Comparison of ENCODE assay signal across 9 cellular contexts in the genomic region with DNA sequence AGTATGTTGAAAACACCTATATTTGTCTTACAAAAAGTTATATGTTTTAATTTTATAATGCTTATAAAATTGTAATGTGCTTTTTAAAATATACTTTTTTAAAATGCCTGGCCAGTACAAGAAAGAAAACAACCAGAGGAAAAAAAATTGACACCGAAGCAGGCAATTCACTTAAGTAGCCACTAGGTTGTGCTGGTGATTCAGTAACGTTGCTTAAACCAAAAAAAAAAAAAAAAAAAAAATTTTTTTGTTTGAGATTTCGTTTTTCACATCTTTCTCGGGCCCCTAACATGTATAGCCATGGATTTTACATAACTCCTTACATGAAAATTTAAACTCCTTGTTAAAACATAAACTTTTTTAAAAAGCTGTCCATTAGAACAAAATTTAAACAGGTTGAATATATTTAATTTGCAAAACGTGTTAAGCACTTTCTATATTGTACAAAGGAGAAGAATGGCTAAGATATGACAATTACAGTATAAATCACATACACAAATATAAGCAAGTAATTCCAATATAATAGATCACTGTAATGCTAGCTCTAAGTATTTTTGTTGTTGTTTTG. TPM values are rescaled to one million over a fixed set of nuclear protein-coding genes. Genes with fewer than 3 reads are reported as not detected.
DNase-seq lines count a peak whose midpoint lies in the region; ATAC-seq, FAIRE-seq and TF ChIP-seq lines count a peak whose summit lies in the region.
"Had no signal": no experiment of that assay in that cellular context is flagged by ENCODE, and none has a peak within 500 bp of the region (broad histone marks: within the 10 kb centered on the region; RNA-seq: fewer than 3 reads in every experiment).

No MANE protein-coding gene starts in this region.

- no peak overlapping the region for H3K9ac ChIP-seq in keratinocyte (ENCODE audit: control insufficient read depth, extremely low read depth, insufficient read depth, low read length)

- H3K9me3 ChIP-seq in adrenal gland (replicated peaks in 1 of 3) (no peaks in the 10 kb centered on the region), keratinocyte (ENCODE audit: control insufficient read depth, low read depth, low read length) (no peaks in the 10 kb centered on the region)

- ATAC-seq in HG02588 (IDR thresholded peaks at IDR 0.05; ENCODE audit: unreplicated experiment) (no peak), HG02870 (IDR thresholded peaks at IDR 0.05; ENCODE audit: unreplicated experiment) (no peak)

- H3K36me3 ChIP-seq in adrenal gland (replicated peaks in 1 of 2) (no peaks in the 10 kb centered on the region), keratinocyte (ENCODE audit: control insufficient read depth in 2 of 2, extremely low read depth in 1 of 2, insufficient read depth in 2 of 2, low read length in 2 of 2) (no peaks in the 10 kb centered on the region)

- FAIRE-seq in keratinocyte (lab: Jason Lieb, UNC), result no peak

- DNase-seq in NCI-H2196 (lab: John Stamatoyannopoulos, UW; ENCODE audit: unreplicated experiment) (peak; percentile 15), NCI-H2196 treated with DMSO at 0.1 percent for 48 hours (lab: John Stamatoyannopoulos, UW; ENCODE audit: unreplicated experiment) (no peak), NAMALWA (ENCODE audit: low spot score) (peak; percentile 59), adrenal gland (peak in 2 of 7 donors; percentile 1 to 21), keratinocyte (ENCODE audit: low read depth, low spot score) (no peak), NCI-H1048 (lab: John Stamatoyannopoulos, UW) (no peak)

- no peaks in the 10 kb centered on the region for H4K20me1 ChIP-seq in keratinocyte (ENCODE audit: control insufficient read depth, extremely low read depth, insufficient read depth, low read length)

- H3K4me1 ChIP-seq in adrenal gland (replicated peaks in 1 of 2), result no peaks in the 10 kb centered on the region
- H3K4me1 ChIP-seq in keratinocyte (ENCODE audit: control insufficient read depth, extremely low read depth, insufficient read depth, low read length), result no peaks in the 10 kb centered on the region

- dilution Hi-C loops in keratinocyte (cut with MboI; ENCODE audit: extremely low pct_ligation_motif_present, low sequenced_read_pairs), result no loop called here

- H2AFZ ChIP-seq in keratinocyte (ENCODE audit: control insufficient read depth, low read length), result no peak overlapping the region

- no peak overlapping the region for H3K4me3 ChIP-seq in adrenal gland
- H3K4me3 ChIP-seq in keratinocyte (ENCODE audit: control insufficient read depth in 2 of 3, extremely low read depth in 1 of 3, insufficient read depth in 2 of 3, low read depth in 1 of 3, low read length in 3 of 3), result no peak overlapping the region

- no peak overlapping the region for H3K4me2 ChIP-seq in keratinocyte (ENCODE audit: control insufficient read depth, extremely low read depth, insufficient read depth, low read depth, low read length)

- no peaks in the 10 kb centered on the region for H3K27me3 ChIP-seq in adrenal gland
- no peaks in the 10 kb centered on the region for H3K27me3 ChIP-seq in keratinocyte (ENCODE audit: control insufficient read depth, extremely low read depth, insufficient read depth, low read length)

- WGBS in adrenal gland, 4 donors, result 17 to 18% (median 17%) methylated on average over 5 of the region's 5 CpGs

- TF ChIP-seq CTCF in adrenal gland (IDR thresholded peaks at IDR 0.05) (peak; percentile 25 to 79 (median 51)), keratinocyte (optimal IDR thresholded peaks at IDR 0.05 in 1 of 3, IDR thresholded peaks at IDR 0.05 in 1 of 3, conservative IDR thresholded peaks at IDR 0.05 in 1 of 3; ENCODE audit: extremely low read depth in 1 of 3, insufficient read depth in 2 of 3, low read length in 3 of 3) (peak in 2 of 3 experiments; percentile 46 to 70)

- H3K27ac ChIP-seq in adrenal gland, result no peak overlapping the region
- no peak overlapping the region for H3K27ac ChIP-seq in keratinocyte (ENCODE audit: control insufficient read depth, insufficient read depth, low read length)

- intact Hi-C loops in adrenal gland (cut with DNase I), result loop anchor here in 1 of 2 donors (10.0 kb wide), 1 partner anchor 169 kb away; no protein-coding TSS in a partner anchor

- no peak for TF ChIP-seq POLR2A in adrenal gland (IDR thresholded peaks at IDR 0.05)

- H3K79me2 ChIP-seq in keratinocyte (ENCODE audit: control insufficient read depth, insufficient read depth, low read length), result no peaks in the 10 kb centered on the region

- H3K9me1 ChIP-seq in keratinocyte (ENCODE audit: control insufficient read depth, extremely low read depth, insufficient read depth, low read length), result no peaks in the 10 kb centered on the region

RNA-seq across cellular contexts. Expression of a gene that starts 9.2 kb away (rescaled TPM):
- not detected for total RNA-seq in adrenal gland
- polyA plus RNA-seq in adrenal gland, result not detected
- not detected in 3 replicates for polyA plus RNA-seq in keratinocyte
- not detected for polyA plus RNA-seq in keratinocyte (2011; ENCODE audit: low read depth)
- not detected in 2 replicates for polyA plus RNA-seq in keratinocyte (2011; cell fraction: cytosol; rRNA removed)
- polyA plus RNA-seq in keratinocyte (2011; cell fraction: nucleus; rRNA removed), result not detected in 2 replicates
- not detected in 2 replicates for polyA plus RNA-seq in keratinocyte (2012; ENCODE audit: low replicate concordance)
- not detected in 3 replicates for polyA minus RNA-seq in keratinocyte
- not detected for polyA minus RNA-seq in keratinocyte (2011; cell fraction: cytosol; rRNA and poly(A)+ RNA removed)
- not detected in 2 replicates for polyA minus RNA-seq in keratinocyte (2011; cell fraction: nucleus; rRNA and poly(A)+ RNA removed)
- total RNA-seq: CD4-positive, alpha-beta memory T cell had no signal
- polyA plus RNA-seq: CD4-positive, alpha-beta memory T cell had no signal

RNA-seq across cellular contexts. Expression of a gene that starts 16.6 kb away (rescaled TPM):
- not detected for total RNA-seq in adrenal gland
- not detected for polyA plus RNA-seq in adrenal gland
- polyA plus RNA-seq in keratinocyte, result not detected in 3 replicates
- polyA plus RNA-seq in keratinocyte (2011; ENCODE audit: low read depth), result not detected
- polyA plus RNA-seq in keratinocyte (2011; cell fraction: cytosol; rRNA removed), result not detected in 2 replicates
- not detected in 2 replicates for polyA plus RNA-seq in keratinocyte (2011; cell fraction: nucleus; rRNA removed)
- not detected in 2 replicates for polyA plus RNA-seq in keratinocyte (2012; ENCODE audit: low replicate concordance)
- not detected in 3 replicates for polyA minus RNA-seq in keratinocyte
- polyA minus RNA-seq in keratinocyte (2011; cell fraction: cytosol; rRNA and poly(A)+ RNA removed), result not detected
- not detected in 2 replicates for polyA minus RNA-seq in keratinocyte (2011; cell fraction: nucleus; rRNA and poly(A)+ RNA removed)
- total RNA-seq: CD4-positive, alpha-beta memory T cell had no signal
- polyA plus RNA-seq: CD4-positive, alpha-beta memory T cell had no signal

RNA-seq across cellular contexts. Expression of a gene that starts 30.1 kb away (rescaled TPM):
- total RNA-seq in adrenal gland, result not detected
- polyA plus RNA-seq in adrenal gland (not detected), keratinocyte (not detected in 3 replicates)
- not detected for polyA plus RNA-seq in keratinocyte (2011; ENCODE audit: low read depth)
- not detected in 2 replicates for polyA plus RNA-seq in keratinocyte (2011; cell fraction: cytosol; rRNA removed)
- polyA plus RNA-seq in keratinocyte (2011; cell fraction: nucleus; rRNA removed), result not detected in 2 replicates
- polyA plus RNA-seq in keratinocyte (2012; ENCODE audit: low replicate concordance), result not detected in 2 replicates
- not detected in 3 replicates for polyA minus RNA-seq in keratinocyte
- polyA minus RNA-seq in keratinocyte (2011; cell fraction: cytosol; rRNA and poly(A)+ RNA removed), result not detected
- not detected in 2 replicates for polyA minus RNA-seq in keratinocyte (2011; cell fraction: nucleus; rRNA and poly(A)+ RNA removed)
- total RNA-seq: CD4-positive, alpha-beta memory T cell had no signal
- polyA plus RNA-seq: CD4-positive, alpha-beta memory T cell had no signal

RNA-seq across cellular contexts. Expression of a gene that starts 31.1 kb away (rescaled TPM):
- total RNA-seq in adrenal gland, result not detected
- polyA plus RNA-seq in adrenal gland (not detected), keratinocyte (not detected in 3 replicates)
- not detected for polyA plus RNA-seq in keratinocyte (2011; ENCODE audit: low read depth)
- polyA plus RNA-seq in keratinocyte (2011; cell fraction: cytosol; rRNA removed), result not detected in 2 replicates
- polyA plus RNA-seq in keratinocyte (2011; cell fraction: nucleus; rRNA removed), result not detected in 2 replicates
- polyA plus RNA-seq in keratinocyte (2012; ENCODE audit: low replicate concordance), result not detected in 2 replicates
- polyA minus RNA-seq in keratinocyte, result not detected in 3 replicates
- not detected for polyA minus RNA-seq in keratinocyte (2011; cell fraction: cytosol; rRNA and poly(A)+ RNA removed)
- not detected in 2 replicates for polyA minus RNA-seq in keratinocyte (2011; cell fraction: nucleus; rRNA and poly(A)+ RNA removed)
- total RNA-seq: CD4-positive, alpha-beta memory T cell had no signal
- polyA plus RNA-seq: CD4-positive, alpha-beta memory T cell had no signal

Comparison
In these comparisons a context has a peak if more than half of its experiments do, and no peak if none do; other contexts are left out.
1. DNase-seq: peak in NCI-H2196 (single experiment) and NAMALWA (single experiment); none in NCI-H2196 treated with DMSO at 0.1 percent for 48 hours (single experiment), keratinocyte (single experiment) and NCI-H1048 (single experiment).